In genomic region chr15:39534996-39535395, GRCh38 we compare ENCODE assay signal across 26 cellular contexts. TPM values are rescaled to one million over a fixed set of nuclear protein-coding genes. Genes with fewer than 3 reads are reported as not detected.
"Had no signal": no experiment of that assay in that cellular context is flagged by ENCODE, and none has a peak within 500 bp of the region (broad histone marks: within the 10 kb centered on the region; RNA-seq: fewer than 3 reads in every experiment).

No MANE protein-coding gene starts in this region.

- H3K27ac Mint-ChIP-seq: memory B cell; naive thymus-derived CD4-positive, alpha-beta T cell; natural killer cell treated with Interleukin-12 subunit alpha and Interleukin-12 subunit beta and Interleukin-15 and Interleukin-18, amount 100 ng/mL, for 72 hours; stimulated activated naive B cell treated with anti-CD40 and anti-IgM and Interleukin-4, amounts not matched to agents 10 μg/mL and 1 μg/mL and 100 μg/mL, for 72 hours had no signal

- H3K27ac ChIP-seq: heart right ventricle, hepatocyte, left ventricle myocardium inferior, parathyroid adenoma, stomach, testis, thyroid gland, transverse colon, upper lobe of left lung had no signal

- H3K27me3 ChIP-seq: heart right ventricle, hepatocyte, stomach, testis, thyroid gland, transverse colon, upper lobe of left lung had no signal

- DNase-seq: heart right ventricle; islet precursor cell; left ventricle myocardium inferior; midbrain; mucosa of descending colon; naive thymus-derived CD4-positive, alpha-beta T cell; nucleus accumbens; right cardiac atrium; stimulated activated CD4-positive, alpha-beta T cell treated with anti-CD3 and anti-CD28 coated beads, Interleukin-12 subunit alpha, Interleukin-12 subunit beta, amount 100 ng/mL, for 4 hours; stimulated activated CD4-positive, alpha-beta T cell treated with anti-CD3 and anti-CD28 coated beads, Interleukin-15, amount 100 ng/mL, for 24 hours; stimulated activated CD4-positive, alpha-beta T cell treated with anti-CD3 and anti-CD28 coated beads, Interleukin-2, amount 100 ng/mL, for 24 hours; stimulated activated CD4-positive, alpha-beta T cell treated with anti-CD3 and anti-CD28 coated beads, Interleukin-4, amount 100 ng/mL, for 1 hour; stimulated activated naive B cell treated with anti-CD40 and anti-IgM and Interleukin-4, amounts not matched to agents 10 μg/mL and 1 μg/mL and 100 μg/mL, for 72 hours; stimulated activated naive CD8-positive, alpha-beta T cell treated with anti-CD3 and anti-CD28 coated beads, Interleukin-15, Interleukin-2, amounts not matched to agents 100 U/mL and 50 U/mL, for 24 hours; stomach; testis; thyroid gland; transverse colon; upper lobe of left lung had no signal

- H3K27me3 Mint-ChIP-seq: stimulated activated naive B cell treated with anti-CD40 and anti-IgM and Interleukin-4, amounts not matched to agents 10 μg/mL and 1 μg/mL and 100 μg/mL, for 72 hours had no signal

- H3K9ac ChIP-seq: parathyroid adenoma had no signal

- H3K9me3 ChIP-seq: heart right ventricle, left ventricle myocardium inferior, mucosa of descending colon, stomach, testis, thyroid gland, transverse colon, upper lobe of left lung had no signal

- ATAC-seq: heart right ventricle; mucosa of descending colon; naive thymus-derived CD4-positive, alpha-beta T cell; natural killer cell treated with Interleukin-12 subunit alpha and Interleukin-12 subunit beta and Interleukin-15 and Interleukin-18, amount 100 ng/mL, for 72 hours; right cardiac atrium; sciatic nerve; stimulated activated naive B cell treated with anti-CD40 and anti-IgM and Interleukin-4, amounts not matched to agents 10 μg/mL and 1 μg/mL and 100 μg/mL, for 72 hours; stimulated activated naive CD8-positive, alpha-beta T cell treated with anti-CD3 and anti-CD28 coated beads, Interleukin-15, Interleukin-2, amounts not matched to agents 100 U/mL and 50 U/mL, for 24 hours had no signal

- H3K36me3 ChIP-seq: heart right ventricle, left ventricle myocardium inferior, stomach, thyroid gland, transverse colon, upper lobe of left lung had no signal

- H3K9me3 Mint-ChIP-seq: memory B cell; natural killer cell treated with Interleukin-12 subunit alpha and Interleukin-12 subunit beta and Interleukin-15 and Interleukin-18, amount 100 ng/mL, for 72 hours; stimulated activated naive B cell treated with anti-CD40 and anti-IgM and Interleukin-4, amounts not matched to agents 10 μg/mL and 1 μg/mL and 100 μg/mL, for 72 hours had no signal

- H3K4me3 ChIP-seq: heart right ventricle, hepatocyte, left ventricle myocardium inferior, lung, mucosa of descending colon, skin epidermis, stomach, testis, thyroid gland, transverse colon, upper lobe of left lung had no signal

- H3K4me1 ChIP-seq: parathyroid adenoma, testis, thyroid gland, transverse colon had no signal

- H3K36me3 Mint-ChIP-seq: memory B cell; naive thymus-derived CD4-positive, alpha-beta T cell; natural killer cell treated with Interleukin-12 subunit alpha and Interleukin-12 subunit beta and Interleukin-15 and Interleukin-18, amount 100 ng/mL, for 72 hours; stimulated activated naive B cell treated with anti-CD40 and anti-IgM and Interleukin-4, amounts not matched to agents 10 μg/mL and 1 μg/mL and 100 μg/mL, for 72 hours had no signal

- H3K4me1 Mint-ChIP-seq: memory B cell; naive thymus-derived CD4-positive, alpha-beta T cell had no signal

- H3K4me3 Mint-ChIP-seq: memory B cell; naive thymus-derived CD4-positive, alpha-beta T cell; natural killer cell treated with Interleukin-12 subunit alpha and Interleukin-12 subunit beta and Interleukin-15 and Interleukin-18, amount 100 ng/mL, for 72 hours; stimulated activated naive B cell treated with anti-CD40 and anti-IgM and Interleukin-4, amounts not matched to agents 10 μg/mL and 1 μg/mL and 100 μg/mL, for 72 hours had no signal

- H3K4me2 ChIP-seq: hepatocyte had no signal

- H2AFZ ChIP-seq: hepatocyte, parathyroid adenoma had no signal

- H3K79me2 ChIP-seq: hepatocyte, parathyroid adenoma had no signal

RNA-seq across cellular contexts. Expression of gene THBS1, which starts 45.9 kb away (rescaled TPM):
- polyA plus RNA-seq: naive thymus-derived CD4-positive, alpha-beta T cell had no signal
